10 cellular contexts compared by ENCODE assay signal in genomic region chr2:132009874-132010521, GRCh38.
DNase-seq lines count a peak whose midpoint lies in the region; ATAC-seq, FAIRE-seq and TF ChIP-seq lines count a peak whose summit lies in the region.
"Had no signal": no experiment of that assay in that cellular context is flagged by ENCODE, and none has a peak within 500 bp of the region (broad histone marks: within the 10 kb centered on the region; RNA-seq: fewer than 3 reads in every experiment).

No MANE protein-coding gene starts in this region.

- peaks cover 90% of the 10 kb centered on the region for H3K27me3 Mint-ChIP-seq in mesothelial cell of epicardium (ENCODE audit: low read depth)

- H3K27ac Mint-ChIP-seq in mesothelial cell of epicardium = no peak overlapping the region

- peaks cover 2% of the 10 kb centered on the region for H3K4me1 Mint-ChIP-seq in mesothelial cell of epicardium

- no peak for FAIRE-seq in bronchial epithelial cell (lab: Jason Lieb, UNC)

- DNase-seq in HK-2 (ENCODE audit: unreplicated experiment) (peak; percentile 25), bronchial epithelial cell (ENCODE audit: low read depth) (no peak), mesothelial cell of epicardium (ENCODE audit: low spot score in 2 of 2, unreplicated experiment in 2 of 2) (no peak), substantia nigra (lab: John Stamatoyannopoulos, UW) (no peak), NCI-H345 (lab: John Stamatoyannopoulos, UW) (no peak)
- DNase-seq: activated effector memory CD4-positive, alpha-beta T cell treated with anti-CD3 and anti-CD28 coated beads, Interleukin-2, amount 50 U/mL, for 16 hours; stimulated activated CD4-positive, alpha-beta T cell treated with anti-CD3 and anti-CD28 coated beads, Interleukin-4, amount 100 ng/mL, for 4 hours had no signal

- TF ChIP-seq CTCF in bronchial epithelial cell (IDR thresholded peaks at IDR 0.05; ENCODE audit: insufficient read depth, low read length, severe bottlenecking) = no peak
- TF ChIP-seq CTCF in mesothelial cell of epicardium (IDR thresholded peaks at IDR 0.05; ENCODE audit: unreplicated experiment) = no peak

- H2AFZ ChIP-seq in ACC112 (ENCODE audit: low read length, unreplicated experiment) = no peak overlapping the region

- no peaks in the 10 kb centered on the region for H3K79me2 ChIP-seq in ACC112 (ENCODE audit: control insufficient read depth, insufficient read depth, low read length, unreplicated experiment)

- ATAC-seq in HG03135 (IDR thresholded peaks at IDR 0.05; ENCODE audit: unreplicated experiment) = no peak
- ATAC-seq in HG03280 (IDR thresholded peaks at IDR 0.05; ENCODE audit: unreplicated experiment) = no peak

- H3K4me1 ChIP-seq in ACC112 (ENCODE audit: control insufficient read depth, insufficient read depth, low read length, unreplicated experiment) = no peaks in the 10 kb centered on the region

- H3K9me3 Mint-ChIP-seq in mesothelial cell of epicardium = no peaks in the 10 kb centered on the region

- H3K27ac ChIP-seq in ACC112 (ENCODE audit: low read depth, low read length) = no peak overlapping the region
- H3K27ac ChIP-seq in substantia nigra (ENCODE audit: low read depth, low read length, poor library complexity, severe bottlenecking) = no peak overlapping the region

- H3K27me3 ChIP-seq in ACC112 (ENCODE audit: insufficient read depth, low read length) (peaks cover 24% of the 10 kb centered on the region), bronchial epithelial cell (ENCODE audit: control insufficient read depth, insufficient read depth, low read length) (peaks cover 11% of the 10 kb centered on the region)

- H3K36me3 ChIP-seq in ACC112 (ENCODE audit: insufficient read depth, low read length) (no peaks in the 10 kb centered on the region), bronchial epithelial cell (ENCODE audit: control insufficient read depth, insufficient read depth, low read length) (no peaks in the 10 kb centered on the region)

- H3K4me3 ChIP-seq in ACC112 (ENCODE audit: low read depth, low read length) (peak overlapping the region; percentile 45), bronchial epithelial cell (ENCODE audit: low read depth, low read length) (peak overlapping the region; percentile 0)

- peak overlapping the region; percentile 37 for H3K4me3 Mint-ChIP-seq in mesothelial cell of epicardium

- H3K36me3 Mint-ChIP-seq in mesothelial cell of epicardium = no peaks in the 10 kb centered on the region
